Comparison of ENCODE assay signal across 14 cellular contexts in the genomic region with DNA sequence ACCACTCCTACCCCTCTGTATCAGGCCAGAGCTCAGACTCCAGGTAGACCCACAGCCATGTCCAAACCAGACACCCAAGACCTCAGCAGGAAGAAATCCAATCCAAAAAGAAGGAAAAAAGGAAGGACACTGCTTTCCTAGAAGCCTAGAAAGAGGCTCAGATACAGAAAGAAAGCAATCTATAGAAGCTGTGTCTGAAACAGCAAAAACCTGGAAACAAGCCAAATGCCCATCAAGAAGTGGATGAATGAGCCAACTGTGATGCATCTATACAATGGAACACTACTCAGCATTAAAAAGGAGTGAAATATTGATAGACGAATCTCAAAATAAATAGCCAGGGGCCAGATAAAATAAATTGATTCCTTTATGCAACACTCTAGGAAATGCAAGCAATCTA.
"Had no signal": no experiment of that assay in that cellular context is flagged by ENCODE, and none has a peak within 500 bp of the region (broad histone marks: within the 10 kb centered on the region; RNA-seq: fewer than 3 reads in every experiment).

No MANE protein-coding gene starts in this region.

- H3K4me3 Mint-ChIP-seq: activated CD4-positive, alpha-beta memory T cell treated with anti-CD3 and anti-CD28 coated beads, Interleukin-2, amount 10 ng/mL, durations not matched to agents 7 days and 5 days; activated T-cell treated with anti-CD3 and anti-CD28 coated beads, Interleukin-2, amount 50 U/mL, for 24 hours; neural progenitor cell; stimulated activated naive CD8-positive, alpha-beta T cell treated with anti-CD3 and anti-CD28 coated beads, Interleukin-15, Interleukin-2, amounts not matched to agents 100 ng/mL and 50 ng/mL, for 24 hours had no signal

- DNase-seq: activated CD4-positive, alpha-beta memory T cell treated with anti-CD3 and anti-CD28 coated beads, Interleukin-2, amount 10 ng/mL, durations not matched to agents 7 days and 5 days; activated CD4-positive, alpha-beta T cell treated with anti-CD3 and anti-CD28 coated beads for 4 hours; activated T-cell treated with anti-CD3 and anti-CD28 coated beads, Interleukin-2, amount 50 U/mL, for 24 hours; caudate nucleus; colonic mucosa; effector CD4-positive, alpha-beta T cell; ovary; sigmoid colon; spleen; upper lobe of left lung had no signal

- ATAC-seq: activated naive CD4-positive, alpha-beta T cell treated with anti-CD3 and anti-CD28 coated beads, Interleukin-2, amount 50 U/mL, for 72 hours had no signal

- H3K27ac ChIP-seq: colonic mucosa, esophagus muscularis mucosa, neural progenitor cell, ovary, sigmoid colon, spleen, upper lobe of left lung had no signal

- H3K4me3 ChIP-seq: colonic mucosa, esophagus muscularis mucosa, neural progenitor cell, ovary, sigmoid colon, spleen, upper lobe of left lung had no signal

- H3K9me3 Mint-ChIP-seq: activated CD4-positive, alpha-beta memory T cell treated with anti-CD3 and anti-CD28 coated beads, Interleukin-2, amount 10 ng/mL, durations not matched to agents 7 days and 5 days; activated naive CD4-positive, alpha-beta T cell treated with anti-CD3 and anti-CD28 coated beads, Interleukin-2, amount 50 U/mL, for 72 hours; activated T-cell treated with anti-CD3 and anti-CD28 coated beads, Interleukin-2, amount 50 U/mL, for 24 hours; stimulated activated naive CD8-positive, alpha-beta T cell treated with anti-CD3 and anti-CD28 coated beads, Interleukin-15, Interleukin-2, amounts not matched to agents 100 ng/mL and 50 ng/mL, for 24 hours had no signal

- H3K27me3 Mint-ChIP-seq: activated CD4-positive, alpha-beta memory T cell treated with anti-CD3 and anti-CD28 coated beads, Interleukin-2, amount 10 ng/mL, durations not matched to agents 7 days and 5 days; activated T-cell treated with anti-CD3 and anti-CD28 coated beads, Interleukin-2, amount 50 U/mL, for 24 hours; stimulated activated naive CD8-positive, alpha-beta T cell treated with anti-CD3 and anti-CD28 coated beads, Interleukin-15, Interleukin-2, amounts not matched to agents 100 ng/mL and 50 ng/mL, for 24 hours had no signal

- H3K9me3 ChIP-seq: colonic mucosa, esophagus muscularis mucosa, ovary, sigmoid colon, spleen, upper lobe of left lung had no signal

- H3K36me3 ChIP-seq: colonic mucosa, neural progenitor cell, ovary had no signal

- H3K27me3 ChIP-seq: colonic mucosa, esophagus muscularis mucosa, neural progenitor cell, ovary, sigmoid colon, spleen, upper lobe of left lung had no signal

- H3K9ac ChIP-seq: neural progenitor cell had no signal

- H3K4me2 ChIP-seq: neural progenitor cell had no signal

- H3K36me3 Mint-ChIP-seq: activated naive CD4-positive, alpha-beta T cell treated with anti-CD3 and anti-CD28 coated beads, Interleukin-2, amount 50 U/mL, for 72 hours had no signal

- H2AFZ ChIP-seq: neural progenitor cell had no signal

- H3K4me1 ChIP-seq: colonic mucosa had no signal

- H3K27ac Mint-ChIP-seq: activated CD4-positive, alpha-beta memory T cell treated with anti-CD3 and anti-CD28 coated beads, Interleukin-2, amount 10 ng/mL, durations not matched to agents 7 days and 5 days; activated naive CD4-positive, alpha-beta T cell treated with anti-CD3 and anti-CD28 coated beads, Interleukin-2, amount 50 U/mL, for 72 hours; activated T-cell treated with anti-CD3 and anti-CD28 coated beads, Interleukin-2, amount 50 U/mL, for 24 hours; neural progenitor cell; stimulated activated naive CD8-positive, alpha-beta T cell treated with anti-CD3 and anti-CD28 coated beads, Interleukin-15, Interleukin-2, amounts not matched to agents 100 ng/mL and 50 ng/mL, for 24 hours had no signal
